ENCODE assay signal across 10 cellular contexts in the genomic region with DNA sequence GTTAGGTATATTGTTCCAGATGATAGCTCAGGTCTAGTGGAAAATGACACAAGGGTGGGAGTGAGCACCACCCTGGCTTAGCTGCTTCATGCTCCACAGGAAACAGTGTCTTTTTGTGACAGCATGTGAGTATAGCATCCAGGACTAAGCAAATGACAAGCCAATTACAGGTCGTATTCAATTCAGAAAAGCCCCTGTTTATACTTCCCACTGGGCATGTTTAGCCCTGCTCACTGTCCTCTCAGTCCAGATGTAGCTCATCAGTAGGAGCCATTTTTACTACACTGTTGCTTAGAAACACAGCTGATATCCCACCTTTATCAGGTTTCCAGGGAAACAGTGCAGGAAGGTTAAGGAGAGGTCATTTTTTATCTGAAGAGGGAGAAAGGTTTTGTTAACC. TPM values are rescaled to one million over a fixed set of nuclear protein-coding genes. Genes with fewer than 3 reads are reported as not detected.
DNase-seq lines count a peak whose midpoint lies in the region; ATAC-seq and TF ChIP-seq lines count a peak whose summit lies in the region.
"Had no signal": no experiment of that assay in that cellular context is flagged by ENCODE, and none has a peak within 500 bp of the region (broad histone marks: within the 10 kb centered on the region; RNA-seq: fewer than 3 reads in every experiment).

No MANE protein-coding gene starts in this region.

- no peak for TF ChIP-seq CTCF in mesothelial cell of epicardium (IDR thresholded peaks at IDR 0.05; ENCODE audit: unreplicated experiment)

- H3K9me3 Mint-ChIP-seq in mesothelial cell of epicardium: no peaks in the 10 kb centered on the region

- no peaks in the 10 kb centered on the region for H3K27me3 Mint-ChIP-seq in mesothelial cell of epicardium (ENCODE audit: low read depth)

- ATAC-seq in GM18508 (IDR thresholded peaks at IDR 0.05; ENCODE audit: insufficient read depth, unreplicated experiment) (peak; percentile 25), GM21619 (IDR thresholded peaks at IDR 0.05; ENCODE audit: unreplicated experiment) (peak; percentile 33), HG03280 (IDR thresholded peaks at IDR 0.05; ENCODE audit: unreplicated experiment) (no peak)

- H3K4me1 Mint-ChIP-seq in mesothelial cell of epicardium: peaks cover 36% of the 10 kb centered on the region

- H3K36me3 Mint-ChIP-seq in mesothelial cell of epicardium: peaks cover 9% of the 10 kb centered on the region

- DNase-seq in NCI-H2171 treated with DMSO at 0.1 percent for 48 hours (lab: John Stamatoyannopoulos, UW) (peak; percentile 85), mesothelial cell of epicardium (ENCODE audit: low spot score in 2 of 2, unreplicated experiment in 2 of 2) (no peak), NAMALWA (ENCODE audit: low spot score) (no peak), glomerular visceral epithelial cell (ENCODE audit: extremely low spot score) (no peak)
- DNase-seq in stimulated activated naive CD4-positive, alpha-beta T cell treated with Interleukin-2 at 50 U/mL for 16 hours (lab: John Stamatoyannopoulos, UW): no peak
- DNase-seq: NCI-H446, occipital lobe had no signal

- peak overlapping the region; percentile 71 for H3K27ac Mint-ChIP-seq in mesothelial cell of epicardium

- H3K4me3 Mint-ChIP-seq in mesothelial cell of epicardium: no peak overlapping the region

RNA-seq across cellular contexts. Expression of a gene that starts 8.0 kb away (rescaled TPM):
- total RNA-seq in mesothelial cell of epicardium: 10.0 to 10.9 TPM (median 10.3 TPM) in 3 replicates

RNA-seq across cellular contexts. Expression of a gene that starts 10.8 kb away (rescaled TPM):
- total RNA-seq in mesothelial cell of epicardium: 7.0 to 7.2 TPM (median 7.2 TPM) in 3 replicates

RNA-seq across cellular contexts. Expression of a gene that starts 43.3 kb away (rescaled TPM):
- total RNA-seq in mesothelial cell of epicardium: 1.1 to 2.1 TPM (median 1.6 TPM) in 3 replicates
